ENCODE assay signal across 27 cellular contexts in the genomic region with DNA sequence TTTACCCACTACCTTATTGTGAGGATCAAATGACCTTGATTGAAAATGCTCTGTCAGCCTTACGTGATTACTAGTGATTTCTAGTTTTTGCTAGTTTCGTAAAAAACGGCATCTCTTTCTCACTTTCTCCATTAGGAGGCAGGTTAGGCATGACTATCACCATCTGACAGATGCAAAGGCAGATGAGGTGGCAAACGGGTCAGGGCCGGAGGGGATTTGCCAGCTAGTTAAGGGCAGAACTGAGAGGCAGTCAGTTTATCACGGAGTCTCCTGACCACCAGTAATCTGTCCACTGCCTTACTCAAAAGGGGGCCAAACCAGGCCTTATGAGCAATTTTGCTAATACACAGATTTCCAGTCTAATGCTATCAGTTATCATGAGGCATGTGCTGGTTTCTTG.
DNase-seq lines count a peak whose midpoint lies in the region; ATAC-seq and TF ChIP-seq lines count a peak whose summit lies in the region.
"Had no signal": no experiment of that assay in that cellular context is flagged by ENCODE, and none has a peak within 500 bp of the region (broad histone marks: within the 10 kb centered on the region; RNA-seq: fewer than 3 reads in every experiment).

No MANE protein-coding gene starts in this region.

- no peak overlapping the region for H3K9ac ChIP-seq in OCI-LY3 (ENCODE audit: low read length)
- H3K9ac ChIP-seq: BLaER1 had no signal

- DNase-seq in GM23338 (ENCODE audit: low spot score) (peak; percentile 40), esophagus muscularis mucosa (ENCODE audit: extremely low spot score) (peak; percentile 34), osteocyte (ENCODE audit: extremely low spot score, unreplicated experiment) (no peak), SHP77 (lab: John Stamatoyannopoulos, UW) (no peak), OCI-M2 (lab: John Stamatoyannopoulos, UW; ENCODE audit: unreplicated experiment) (no peak)
- no peak for DNase-seq in activated CD4-positive, CD25-positive, alpha-beta regulatory T cell treated with anti-CD3 and anti-CD28 coated beads, Interleukin-2, amount 50 U/mL, for 72 hours
- no peak for DNase-seq in activated CD4-positive, CD25-positive, alpha-beta regulatory T cell (lab: John Stamatoyannopoulos, UW)
- DNase-seq: activated gamma-delta T cell; activated T-cell treated with anti-CD3 and anti-CD28 coated beads, Interleukin-2, amount 50 U/mL, for 4 hours; DMS153; effector memory CD4-positive, alpha-beta T cell; erythroblast; islet precursor cell; NCI-H1092; NCI-H1930; nucleus accumbens; psoas muscle; SHP77 treated with DMSO at 0.1 percent for 48 hours; stimulated activated CD4-positive, alpha-beta T cell treated with anti-CD3 and anti-CD28 coated beads, Interleukin-15, amount 100 ng/mL, for 24 hours; stimulated activated CD4-positive, alpha-beta T cell treated with anti-CD3 and anti-CD28 coated beads, Interleukin-4, amount 100 ng/mL, for 4 hours had no signal

- peak; percentile 42; the same call in 2 of the 3 replicates for ATAC-seq in GM23338
- ATAC-seq: activated T-cell treated with anti-CD3 and anti-CD28 coated beads, Interleukin-2, amount 50 U/mL, for 4 hours; Panc1 had no signal

- H3F3A ChIP-seq in GM23338 (replicated peaks; ENCODE audit: low read depth), result no peaks in the 10 kb centered on the region

- H3K27ac ChIP-seq in GM23338 (ENCODE audit: low read depth) (no peak overlapping the region), OCI-LY3 (ENCODE audit: low read length) (no peak overlapping the region), esophagus muscularis mucosa (replicated peaks in 1 of 4) (no peak overlapping the region)
- H3K27ac ChIP-seq: BLaER1, cardiac muscle cell, coronary artery, psoas muscle had no signal

- H4K20me1 ChIP-seq in GM23338 (replicated peaks; ENCODE audit: insufficient read depth), result no peaks in the 10 kb centered on the region
- no peaks in the 10 kb centered on the region for H4K20me1 ChIP-seq in OCI-LY3 (ENCODE audit: insufficient read depth, low read length)
- H4K20me1 ChIP-seq: BLaER1 had no signal

- H3K4me1 Mint-ChIP-seq in GM23338 (no peaks in the 10 kb centered on the region), osteocyte (ENCODE audit: unreplicated experiment) (peaks cover 27% of the 10 kb centered on the region)
- H3K4me1 Mint-ChIP-seq: IgD-negative memory B cell had no signal

- H3K36me3 Mint-ChIP-seq in GM23338 (ENCODE audit: low read depth), result no peaks in the 10 kb centered on the region; the same call in 2 of the 3 replicates
- no peaks in the 10 kb centered on the region for H3K36me3 Mint-ChIP-seq in osteocyte (ENCODE audit: unreplicated experiment)
- H3K36me3 Mint-ChIP-seq: IgD-negative memory B cell, type B pancreatic cell had no signal

- TF ChIP-seq CTCF in GM23338 (conservative IDR thresholded peaks at IDR 0.05; ENCODE audit: low read depth in 2 of 2) (peak; percentile 32 to 69; a peak in 3 of 4 replicates), OCI-LY3 (IDR thresholded peaks at IDR 0.05; ENCODE audit: low read depth, low read length) (peak; percentile 71), esophagus muscularis mucosa (IDR thresholded peaks at IDR 0.05) (no peak), osteocyte (IDR thresholded peaks at IDR 0.05) (peak; percentile 38)

- TF ChIP-seq POLR2A in esophagus muscularis mucosa (IDR thresholded peaks at IDR 0.05; ENCODE audit: low read depth), result no peak

- TF ChIP-seq EP300 in esophagus muscularis mucosa (IDR thresholded peaks at IDR 0.05), result no peak

- H3K9me3 ChIP-seq in OCI-LY3 (ENCODE audit: insufficient read depth, low read length), result no peaks in the 10 kb centered on the region
- no peaks in the 10 kb centered on the region for H3K9me3 ChIP-seq in esophagus muscularis mucosa
- H3K9me3 ChIP-seq: BLaER1, psoas muscle had no signal

- H3K4me1 ChIP-seq in GM23338 (ENCODE audit: insufficient read depth), result no peaks in the 10 kb centered on the region
- H3K4me1 ChIP-seq in OCI-LY3 (ENCODE audit: low read length), result peaks cover 25% of the 10 kb centered on the region
- peaks cover 0 to 7% (median 2%) of the 10 kb centered on the region in 4 donors for H3K4me1 ChIP-seq in esophagus muscularis mucosa
- H3K4me1 ChIP-seq: psoas muscle had no signal

- H3K27me3 ChIP-seq in GM23338 (ENCODE audit: insufficient read depth), result no peaks in the 10 kb centered on the region
- 0 out of 2 replicates have a peak, but pooled peaks cover 4% of the 10 kb centered on the region for H3K27me3 ChIP-seq in OCI-LY3 (ENCODE audit: low read depth, low read length)
- H3K27me3 ChIP-seq in esophagus muscularis mucosa, result no peaks in the 10 kb centered on the region
- H3K27me3 ChIP-seq: BLaER1, cardiac muscle cell had no signal

- no peak overlapping the region for H3K4me2 ChIP-seq in GM23338
- H3K4me2 ChIP-seq in OCI-LY3 (ENCODE audit: low read length), result peak overlapping the region; percentile 33
- H3K4me2 ChIP-seq: BLaER1 had no signal

- H3K36me3 ChIP-seq in GM23338 (ENCODE audit: insufficient read depth) (no peaks in the 10 kb centered on the region), OCI-LY3 (replicated peaks; ENCODE audit: low read depth, low read length) (no peaks in the 10 kb centered on the region), esophagus muscularis mucosa (no peaks in the 10 kb centered on the region)
- H3K36me3 ChIP-seq: BLaER1, cardiac muscle cell had no signal

- H3K27me3 Mint-ChIP-seq in GM23338 (ENCODE audit: insufficient read depth, low read depth, poor library complexity) (peaks cover 5% of the 10 kb centered on the region), osteocyte (ENCODE audit: unreplicated experiment) (no peaks in the 10 kb centered on the region)
- H3K27me3 Mint-ChIP-seq: type B pancreatic cell had no signal

- H3K79me2 ChIP-seq in GM23338 (replicated peaks; ENCODE audit: insufficient read depth) (no peaks in the 10 kb centered on the region), OCI-LY3 (ENCODE audit: low read length) (no peaks in the 10 kb centered on the region)

- H3K27ac Mint-ChIP-seq in GM23338 (no peak overlapping the region), osteocyte (ENCODE audit: unreplicated experiment) (no peak overlapping the region)
- H3K27ac Mint-ChIP-seq: IgD-negative memory B cell, type B pancreatic cell had no signal

- H3K4me3 Mint-ChIP-seq in GM23338 (no peak overlapping the region), osteocyte (ENCODE audit: unreplicated experiment) (no peak overlapping the region)
- H3K4me3 Mint-ChIP-seq: activated T-cell treated with anti-CD3 and anti-CD28 coated beads, Interleukin-2, amount 50 U/mL, for 4 hours; IgD-negative memory B cell; type B pancreatic cell had no signal

- no peaks in the 10 kb centered on the region for H3K9me3 Mint-ChIP-seq in GM23338
- no peaks in the 10 kb centered on the region for H3K9me3 Mint-ChIP-seq in osteocyte (ENCODE audit: unreplicated experiment)
- H3K9me3 Mint-ChIP-seq: activated T-cell treated with anti-CD3 and anti-CD28 coated beads, Interleukin-2, amount 50 U/mL, for 4 hours; type B pancreatic cell had no signal

- WGBS in esophagus muscularis mucosa, result 90% methylated on average over 6 of the region's 6 CpGs

- intact Hi-C loops in esophagus muscularis mucosa (cut with DNase I), result loop anchor here (1.0 kb wide), 1 partner anchor 25 kb away; no protein-coding TSS in a partner anchor

- H3K4me3 ChIP-seq in GM23338 (no peak overlapping the region), OCI-LY3 (ENCODE audit: low read length) (no peak overlapping the region), esophagus muscularis mucosa (no peak overlapping the region)
- H3K4me3 ChIP-seq: BLaER1, cardiac muscle cell, coronary artery, psoas muscle had no signal

- H2AFZ ChIP-seq in GM23338 (no peak overlapping the region), OCI-LY3 (ENCODE audit: low read depth, low read length) (no peak overlapping the region)

- H3K9me2 ChIP-seq in GM23338 (ENCODE audit: insufficient read depth), result no peaks in the 10 kb centered on the region

TF ChIP-seq in GM23338, 12 proteins besides CTCF, POLR2A, EP300 and RAD21:
- TF ChIP-seq EZH2 (IDR thresholded peaks at IDR 0.05; ENCODE audit: low read depth, unreplicated experiment) (no peak), STAT1 (IDR thresholded peaks at IDR 0.05; ENCODE audit: unreplicated experiment) (no peak), CREB1 (CRISPR knock-in tag; IDR thresholded peaks at IDR 0.05; ENCODE audit: low read depth) (no peak), ZNF331 (CRISPR knock-in tag; IDR thresholded peaks at IDR 0.05; ENCODE audit: low read depth) (no peak), NANOG (IDR thresholded peaks at IDR 0.05; ENCODE audit: borderline replicate concordance) (no peak)
- TF ChIP-seq, protein P1, sequence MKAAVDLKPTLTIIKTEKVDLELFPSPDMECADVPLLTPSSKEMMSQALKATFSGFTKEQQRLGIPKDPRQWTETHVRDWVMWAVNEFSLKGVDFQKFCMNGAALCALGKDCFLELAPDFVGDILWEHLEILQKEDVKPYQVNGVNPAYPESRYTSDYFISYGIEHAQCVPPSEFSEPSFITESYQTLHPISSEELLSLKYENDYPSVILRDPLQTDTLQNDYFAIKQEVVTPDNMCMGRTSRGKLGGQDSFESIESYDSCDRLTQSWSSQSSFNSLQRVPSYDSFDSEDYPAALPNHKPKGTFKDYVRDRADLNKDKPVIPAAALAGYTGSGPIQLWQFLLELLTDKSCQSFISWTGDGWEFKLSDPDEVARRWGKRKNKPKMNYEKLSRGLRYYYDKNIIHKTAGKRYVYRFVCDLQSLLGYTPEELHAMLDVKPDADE (IDR thresholded peaks at IDR 0.05), result no peak

Comparison
In these comparisons a context has a peak if more than half of its experiments do, and no peak if none do; other contexts are left out.
1. DNase-seq: peak in GM23338 (single experiment) and esophagus muscularis mucosa (single experiment); none in osteocyte (single experiment), activated CD4-positive, CD25-positive, alpha-beta regulatory T cell treated with anti-CD3 and anti-CD28 coated beads, Interleukin-2, amount 50 U/mL, for 72 hours (single experiment), SHP77 (0 of 2), OCI-M2 (single experiment) and activated CD4-positive, CD25-positive, alpha-beta regulatory T cell (0 of 4).
2. CTCF ChIP-seq: peak in GM23338 (2 of 2), OCI-LY3 (single experiment) and osteocyte (single experiment); none in esophagus muscularis mucosa (0 of 3).